ENCODE assay signal across 2 cellular contexts in the genomic region with DNA sequence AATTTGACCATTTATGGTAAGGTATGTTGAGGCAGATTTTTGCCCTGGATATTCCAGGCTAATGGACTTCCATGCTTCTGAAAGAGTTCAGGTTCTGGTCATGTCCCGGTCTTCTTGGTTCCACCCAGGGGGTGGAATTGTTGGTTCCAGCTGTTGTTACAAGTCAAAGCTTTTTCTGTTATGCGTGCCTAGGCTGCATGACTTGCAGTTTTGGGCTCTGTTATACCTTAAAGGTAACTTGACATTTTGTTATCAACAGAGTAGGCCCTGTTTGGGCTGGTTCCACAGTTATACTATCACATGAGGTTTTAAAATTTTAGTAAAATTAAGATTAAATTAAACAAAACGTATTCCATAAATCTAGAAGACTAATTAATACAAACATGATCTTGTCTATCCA.
TF ChIP-seq lines count a peak whose summit lies in the region.

No MANE protein-coding gene starts in this region.

TF ChIP-seq in GM23338, 12 proteins besides CTCF, POLR2A, EP300 and RAD21 (continued from another document):
- TF ChIP-seq, protein P1, sequence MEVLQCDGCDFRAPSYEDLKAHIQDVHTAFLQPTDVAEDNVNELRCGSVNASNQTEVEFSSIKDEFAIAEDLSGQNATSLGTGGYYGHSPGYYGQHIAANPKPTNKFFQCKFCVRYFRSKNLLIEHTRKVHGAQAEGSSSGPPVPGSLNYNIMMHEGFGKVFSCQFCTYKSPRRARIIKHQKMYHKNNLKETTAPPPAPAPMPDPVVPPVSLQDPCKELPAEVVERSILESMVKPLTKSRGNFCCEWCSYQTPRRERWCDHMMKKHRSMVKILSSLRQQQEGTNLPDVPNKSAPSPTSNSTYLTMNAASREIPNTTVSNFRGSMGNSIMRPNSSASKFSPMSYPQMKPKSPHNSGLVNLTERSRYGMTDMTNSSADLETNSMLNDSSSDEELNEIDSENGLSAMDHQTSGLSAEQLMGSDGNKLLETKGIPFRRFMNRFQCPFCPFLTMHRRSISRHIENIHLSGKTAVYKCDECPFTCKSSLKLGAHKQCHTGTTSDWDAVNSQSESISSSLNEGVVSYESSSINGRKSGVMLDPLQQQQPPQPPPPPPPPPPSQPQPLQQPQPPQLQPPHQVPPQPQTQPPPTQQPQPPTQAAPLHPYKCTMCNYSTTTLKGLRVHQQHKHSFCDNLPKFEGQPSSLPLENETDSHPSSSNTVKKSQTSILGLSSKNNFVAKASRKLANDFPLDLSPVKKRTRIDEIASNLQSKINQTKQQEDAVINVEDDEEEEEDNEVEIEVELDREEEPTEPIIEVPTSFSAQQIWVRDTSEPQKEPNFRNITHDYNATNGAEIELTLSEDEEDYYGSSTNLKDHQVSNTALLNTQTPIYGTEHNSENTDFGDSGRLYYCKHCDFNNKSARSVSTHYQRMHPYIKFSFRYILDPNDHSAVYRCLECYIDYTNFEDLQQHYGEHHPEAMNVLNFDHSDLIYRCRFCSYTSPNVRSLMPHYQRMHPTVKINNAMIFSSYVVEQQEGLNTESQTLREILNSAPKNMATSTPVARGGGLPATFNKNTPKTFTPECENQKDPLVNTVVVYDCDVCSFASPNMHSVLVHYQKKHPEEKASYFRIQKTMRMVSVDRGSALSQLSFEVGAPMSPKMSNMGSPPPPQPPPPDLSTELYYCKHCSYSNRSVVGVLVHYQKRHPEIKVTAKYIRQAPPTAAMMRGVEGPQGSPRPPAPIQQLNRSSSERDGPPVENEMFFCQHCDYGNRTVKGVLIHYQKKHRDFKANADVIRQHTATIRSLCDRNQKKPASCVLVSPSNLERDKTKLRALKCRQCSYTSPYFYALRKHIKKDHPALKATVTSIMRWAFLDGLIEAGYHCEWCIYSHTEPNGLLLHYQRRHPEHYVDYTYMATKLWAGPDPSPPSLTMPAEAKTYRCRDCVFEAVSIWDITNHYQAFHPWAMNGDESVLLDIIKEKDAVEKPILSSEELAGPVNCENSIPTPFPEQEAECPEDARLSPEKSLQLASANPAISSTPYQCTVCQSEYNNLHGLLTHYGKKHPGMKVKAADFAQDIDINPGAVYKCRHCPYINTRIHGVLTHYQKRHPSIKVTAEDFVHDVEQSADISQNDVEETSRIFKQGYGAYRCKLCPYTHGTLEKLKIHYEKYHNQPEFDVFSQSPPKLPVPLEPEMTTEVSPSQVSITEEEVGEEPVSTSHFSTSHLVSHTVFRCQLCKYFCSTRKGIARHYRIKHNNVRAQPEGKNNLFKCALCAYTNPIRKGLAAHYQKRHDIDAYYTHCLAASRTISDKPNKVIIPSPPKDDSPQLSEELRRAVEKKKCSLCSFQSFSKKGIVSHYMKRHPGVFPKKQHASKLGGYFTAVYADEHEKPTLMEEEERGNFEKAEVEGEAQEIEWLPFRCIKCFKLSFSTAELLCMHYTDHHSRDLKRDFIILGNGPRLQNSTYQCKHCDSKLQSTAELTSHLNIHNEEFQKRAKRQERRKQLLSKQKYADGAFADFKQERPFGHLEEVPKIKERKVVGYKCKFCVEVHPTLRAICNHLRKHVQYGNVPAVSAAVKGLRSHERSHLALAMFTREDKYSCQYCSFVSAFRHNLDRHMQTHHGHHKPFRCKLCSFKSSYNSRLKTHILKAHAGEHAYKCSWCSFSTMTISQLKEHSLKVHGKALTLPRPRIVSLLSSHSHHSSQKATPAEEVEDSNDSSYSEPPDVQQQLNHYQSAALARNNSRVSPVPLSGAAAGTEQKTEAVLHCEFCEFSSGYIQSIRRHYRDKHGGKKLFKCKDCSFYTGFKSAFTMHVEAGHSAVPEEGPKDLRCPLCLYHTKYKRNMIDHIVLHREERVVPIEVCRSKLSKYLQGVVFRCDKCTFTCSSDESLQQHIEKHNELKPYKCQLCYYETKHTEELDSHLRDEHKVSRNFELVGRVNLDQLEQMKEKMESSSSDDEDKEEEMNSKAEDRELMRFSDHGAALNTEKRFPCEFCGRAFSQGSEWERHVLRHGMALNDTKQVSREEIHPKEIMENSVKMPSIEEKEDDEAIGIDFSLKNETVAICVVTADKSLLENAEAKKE (CRISPR knock-in tag; IDR thresholded peaks at IDR 0.05): no peak
- TF ChIP-seq, protein P2, sequence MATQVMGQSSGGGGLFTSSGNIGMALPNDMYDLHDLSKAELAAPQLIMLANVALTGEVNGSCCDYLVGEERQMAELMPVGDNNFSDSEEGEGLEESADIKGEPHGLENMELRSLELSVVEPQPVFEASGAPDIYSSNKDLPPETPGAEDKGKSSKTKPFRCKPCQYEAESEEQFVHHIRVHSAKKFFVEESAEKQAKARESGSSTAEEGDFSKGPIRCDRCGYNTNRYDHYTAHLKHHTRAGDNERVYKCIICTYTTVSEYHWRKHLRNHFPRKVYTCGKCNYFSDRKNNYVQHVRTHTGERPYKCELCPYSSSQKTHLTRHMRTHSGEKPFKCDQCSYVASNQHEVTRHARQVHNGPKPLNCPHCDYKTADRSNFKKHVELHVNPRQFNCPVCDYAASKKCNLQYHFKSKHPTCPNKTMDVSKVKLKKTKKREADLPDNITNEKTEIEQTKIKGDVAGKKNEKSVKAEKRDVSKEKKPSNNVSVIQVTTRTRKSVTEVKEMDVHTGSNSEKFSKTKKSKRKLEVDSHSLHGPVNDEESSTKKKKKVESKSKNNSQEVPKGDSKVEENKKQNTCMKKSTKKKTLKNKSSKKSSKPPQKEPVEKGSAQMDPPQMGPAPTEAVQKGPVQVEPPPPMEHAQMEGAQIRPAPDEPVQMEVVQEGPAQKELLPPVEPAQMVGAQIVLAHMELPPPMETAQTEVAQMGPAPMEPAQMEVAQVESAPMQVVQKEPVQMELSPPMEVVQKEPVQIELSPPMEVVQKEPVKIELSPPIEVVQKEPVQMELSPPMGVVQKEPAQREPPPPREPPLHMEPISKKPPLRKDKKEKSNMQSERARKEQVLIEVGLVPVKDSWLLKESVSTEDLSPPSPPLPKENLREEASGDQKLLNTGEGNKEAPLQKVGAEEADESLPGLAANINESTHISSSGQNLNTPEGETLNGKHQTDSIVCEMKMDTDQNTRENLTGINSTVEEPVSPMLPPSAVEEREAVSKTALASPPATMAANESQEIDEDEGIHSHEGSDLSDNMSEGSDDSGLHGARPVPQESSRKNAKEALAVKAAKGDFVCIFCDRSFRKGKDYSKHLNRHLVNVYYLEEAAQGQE (IDR thresholded peaks at IDR 0.05; ENCODE audit: unreplicated experiment): no peak
- TF ChIP-seq ZNF114 (CRISPR knock-in tag; IDR thresholded peaks at IDR 0.05) (no peak), ZNF331 (CRISPR knock-in tag; IDR thresholded peaks at IDR 0.05; ENCODE audit: low read depth) (no peak), CREB1 (CRISPR knock-in tag; IDR thresholded peaks at IDR 0.05; ENCODE audit: low read depth) (no peak), JUNB (IDR thresholded peaks at IDR 0.05; ENCODE audit: unreplicated experiment) (no peak), EZH2phosphoT487 (IDR thresholded peaks at IDR 0.05; ENCODE audit: unreplicated experiment) (no peak), EZH2 (IDR thresholded peaks at IDR 0.05; ENCODE audit: low read depth, unreplicated experiment) (no peak)
- TF ChIP-seq, protein P3, sequence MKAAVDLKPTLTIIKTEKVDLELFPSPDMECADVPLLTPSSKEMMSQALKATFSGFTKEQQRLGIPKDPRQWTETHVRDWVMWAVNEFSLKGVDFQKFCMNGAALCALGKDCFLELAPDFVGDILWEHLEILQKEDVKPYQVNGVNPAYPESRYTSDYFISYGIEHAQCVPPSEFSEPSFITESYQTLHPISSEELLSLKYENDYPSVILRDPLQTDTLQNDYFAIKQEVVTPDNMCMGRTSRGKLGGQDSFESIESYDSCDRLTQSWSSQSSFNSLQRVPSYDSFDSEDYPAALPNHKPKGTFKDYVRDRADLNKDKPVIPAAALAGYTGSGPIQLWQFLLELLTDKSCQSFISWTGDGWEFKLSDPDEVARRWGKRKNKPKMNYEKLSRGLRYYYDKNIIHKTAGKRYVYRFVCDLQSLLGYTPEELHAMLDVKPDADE (IDR thresholded peaks at IDR 0.05): no peak

TF ChIP-seq in WTC11, 78 proteins besides CTCF, POLR2A, EP300 and RAD21 (continued from another document):
- TF ChIP-seq, protein P4, sequence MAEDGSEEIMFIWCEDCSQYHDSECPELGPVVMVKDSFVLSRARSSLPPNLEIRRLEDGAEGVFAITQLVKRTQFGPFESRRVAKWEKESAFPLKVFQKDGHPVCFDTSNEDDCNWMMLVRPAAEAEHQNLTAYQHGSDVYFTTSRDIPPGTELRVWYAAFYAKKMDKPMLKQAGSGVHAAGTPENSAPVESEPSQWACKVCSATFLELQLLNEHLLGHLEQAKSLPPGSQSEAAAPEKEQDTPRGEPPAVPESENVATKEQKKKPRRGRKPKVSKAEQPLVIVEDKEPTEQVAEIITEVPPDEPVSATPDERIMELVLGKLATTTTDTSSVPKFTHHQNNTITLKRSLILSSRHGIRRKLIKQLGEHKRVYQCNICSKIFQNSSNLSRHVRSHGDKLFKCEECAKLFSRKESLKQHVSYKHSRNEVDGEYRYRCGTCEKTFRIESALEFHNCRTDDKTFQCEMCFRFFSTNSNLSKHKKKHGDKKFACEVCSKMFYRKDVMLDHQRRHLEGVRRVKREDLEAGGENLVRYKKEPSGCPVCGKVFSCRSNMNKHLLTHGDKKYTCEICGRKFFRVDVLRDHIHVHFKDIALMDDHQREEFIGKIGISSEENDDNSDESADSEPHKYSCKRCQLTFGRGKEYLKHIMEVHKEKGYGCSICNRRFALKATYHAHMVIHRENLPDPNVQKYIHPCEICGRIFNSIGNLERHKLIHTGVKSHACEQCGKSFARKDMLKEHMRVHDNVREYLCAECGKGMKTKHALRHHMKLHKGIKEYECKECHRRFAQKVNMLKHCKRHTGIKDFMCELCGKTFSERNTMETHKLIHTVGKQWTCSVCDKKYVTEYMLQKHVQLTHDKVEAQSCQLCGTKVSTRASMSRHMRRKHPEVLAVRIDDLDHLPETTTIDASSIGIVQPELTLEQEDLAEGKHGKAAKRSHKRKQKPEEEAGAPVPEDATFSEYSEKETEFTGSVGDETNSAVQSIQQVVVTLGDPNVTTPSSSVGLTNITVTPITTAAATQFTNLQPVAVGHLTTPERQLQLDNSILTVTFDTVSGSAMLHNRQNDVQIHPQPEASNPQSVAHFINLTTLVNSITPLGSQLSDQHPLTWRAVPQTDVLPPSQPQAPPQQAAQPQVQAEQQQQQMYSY (CRISPR knock-in tag; IDR thresholded peaks at IDR 0.05): no peak
- no peak for TF ChIP-seq FOXK1 (CRISPR knock-in tag; IDR thresholded peaks at IDR 0.05)
- no peak for TF ChIP-seq GRHL2 (CRISPR knock-in tag; IDR thresholded peaks at IDR 0.05; ENCODE audit: insufficient replicate concordance, severe bottlenecking)
- TF ChIP-seq GTF2I (CRISPR knock-in tag; conservative IDR thresholded peaks at IDR 0.05): no peak
- TF ChIP-seq, protein P5, sequence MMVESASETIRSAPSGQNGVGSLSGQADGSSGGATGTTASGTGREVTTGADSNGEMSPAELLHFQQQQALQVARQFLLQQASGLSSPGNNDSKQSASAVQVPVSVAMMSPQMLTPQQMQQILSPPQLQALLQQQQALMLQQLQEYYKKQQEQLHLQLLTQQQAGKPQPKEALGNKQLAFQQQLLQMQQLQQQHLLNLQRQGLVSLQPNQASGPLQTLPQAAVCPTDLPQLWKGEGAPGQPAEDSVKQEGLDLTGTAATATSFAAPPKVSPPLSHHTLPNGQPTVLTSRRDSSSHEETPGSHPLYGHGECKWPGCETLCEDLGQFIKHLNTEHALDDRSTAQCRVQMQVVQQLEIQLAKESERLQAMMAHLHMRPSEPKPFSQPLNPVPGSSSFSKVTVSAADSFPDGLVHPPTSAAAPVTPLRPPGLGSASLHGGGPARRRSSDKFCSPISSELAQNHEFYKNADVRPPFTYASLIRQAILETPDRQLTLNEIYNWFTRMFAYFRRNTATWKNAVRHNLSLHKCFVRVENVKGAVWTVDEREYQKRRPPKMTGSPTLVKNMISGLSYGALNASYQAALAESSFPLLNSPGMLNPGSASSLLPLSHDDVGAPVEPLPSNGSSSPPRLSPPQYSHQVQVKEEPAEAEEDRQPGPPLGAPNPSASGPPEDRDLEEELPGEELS (CRISPR knock-in tag; IDR thresholded peaks at IDR 0.05): no peak
- TF ChIP-seq CREB1 (CRISPR knock-in tag; IDR thresholded peaks at IDR 0.05): no peak
